In genomic region chr15:22243440-22244130, GRCh38 we compare ENCODE assay signal across 24 cellular contexts.
"Had no signal": no experiment of that assay in that cellular context is flagged by ENCODE, and none has a peak within 500 bp of the region (broad histone marks: within the 10 kb centered on the region; RNA-seq: fewer than 3 reads in every experiment).

No MANE protein-coding gene starts in this region.

- H3K27ac ChIP-seq: neural progenitor cell, pancreas, psoas muscle, right lobe of liver, sigmoid colon, stomach, thoracic aorta, thyroid gland, tibial nerve, upper lobe of left lung, vagina had no signal

- H3K9ac ChIP-seq: neural progenitor cell had no signal

- DNase-seq: natural killer cell; occipital lobe; pancreas; psoas muscle; right cardiac atrium; right lobe of liver; sigmoid colon; small intestine; stimulated activated CD4-positive, alpha-beta T cell treated with anti-CD3 and anti-CD28 coated beads, Interleukin-15, amount 100 ng/mL, for 24 hours; stimulated activated CD4-positive, alpha-beta T cell treated with anti-CD3 and anti-CD28 coated beads, Interleukin-2, amount 100 ng/mL, for 24 hours; stimulated activated CD4-positive, alpha-beta T cell treated with anti-CD3 and anti-CD28 coated beads, Interleukin-2, amount 100 ng/mL, for 48 hours; stimulated activated CD4-positive, alpha-beta T cell treated with anti-CD3 and anti-CD28 coated beads, Interleukin-4, amount 100 ng/mL, for 24 hours; stimulated activated naive B cell treated with anti-CD40 and anti-IgM and Interleukin-4, amounts not matched to agents 10 μg/mL and 1 μg/mL and 100 μg/mL, for 72 hours; stimulated activated naive CD4-positive, alpha-beta T cell treated with Interleukin-2 at 50 U/mL for 16 hours; stomach; thyroid gland; trophoblast cell; upper lobe of left lung had no signal

- H3K4me1 ChIP-seq: neural progenitor cell, pancreas, psoas muscle, sigmoid colon, stomach, thyroid gland, tibial nerve, upper lobe of left lung, vagina had no signal

- H3K4me3 ChIP-seq: neural progenitor cell, pancreas, psoas muscle, right lobe of liver, sigmoid colon, stomach, thoracic aorta, thyroid gland, tibial nerve, upper lobe of left lung, vagina had no signal

- FAIRE-seq: pancreas, small intestine, urothelium cell line had no signal

- ATAC-seq: natural killer cell; pancreas; psoas muscle; right cardiac atrium; right lobe of liver; stimulated activated effector memory CD8-positive, alpha-beta T cell treated with anti-CD3 and anti-CD28 coated beads, Interleukin-12 subunit alpha, Interleukin-12 subunit beta, amount 100 ng/mL, for 72 hours; stimulated activated naive B cell treated with anti-CD40 and anti-IgM and Interleukin-4, amounts not matched to agents 10 μg/mL and 1 μg/mL and 100 μg/mL, for 72 hours had no signal

- H2AFZ ChIP-seq: neural progenitor cell had no signal

- H3K36me3 ChIP-seq: neural progenitor cell, pancreas, right lobe of liver, sigmoid colon, stomach, thoracic aorta, thyroid gland, tibial nerve, upper lobe of left lung, vagina had no signal

- H3K27me3 ChIP-seq: neural progenitor cell, right lobe of liver, sigmoid colon, thyroid gland, tibial nerve, upper lobe of left lung, vagina had no signal

- H3K9me3 ChIP-seq: pancreas, psoas muscle, right lobe of liver, thoracic aorta, thyroid gland, upper lobe of left lung, vagina had no signal

- H3K4me2 ChIP-seq: neural progenitor cell had no signal
